22 cellular contexts compared by ENCODE assay signal in genomic region chrX:150416469-150416868, GRCh38. TPM values are rescaled to one million over a fixed set of nuclear protein-coding genes. Genes with fewer than 3 reads are reported as not detected.
DNase-seq lines count a peak whose midpoint lies in the region; ATAC-seq, FAIRE-seq and TF ChIP-seq lines count a peak whose summit lies in the region.
"Had no signal": no experiment of that assay in that cellular context is flagged by ENCODE, and none has a peak within 500 bp of the region (broad histone marks: within the 10 kb centered on the region; RNA-seq: fewer than 3 reads in every experiment).

No MANE protein-coding gene starts in this region.

- H3K27ac ChIP-seq in endothelial cell of umbilical vein (ENCODE audit: insufficient read depth, low read depth, low read length), result no peak overlapping the region
- no peak overlapping the region for H3K27ac ChIP-seq in A673 (ENCODE audit: low read depth, low read length, poor library complexity, severe bottlenecking)
- H3K27ac ChIP-seq: 22Rv1; A549; BLaER1 treated with 17β-estradiol and CSF1 and Interleukin-3, amounts not matched to agents 10 nM and 100 nM; C4-2B had no signal

- POLR2A ChIA-PET in endothelial cell of umbilical vein (lab: Charles Lee), result no interaction called here
- POLR2A ChIA-PET in A673 (lab: Charles Lee; ENCODE audit: low non-redundant PET), result no interaction called here

- H3K27me3 ChIP-seq in endothelial cell of umbilical vein (ENCODE audit: control insufficient read depth in 2 of 2, insufficient read depth in 2 of 2, low read length in 2 of 2), result no peaks in the 10 kb centered on the region
- H3K27me3 ChIP-seq in A673 (replicated peaks; ENCODE audit: insufficient read depth, low read depth, low read length, poor library complexity), result no peaks in the 10 kb centered on the region
- H3K27me3 ChIP-seq: BLaER1 treated with 17β-estradiol and CSF1 and Interleukin-3, amounts not matched to agents 10 nM and 100 nM had no signal

- intact Hi-C loops in endothelial cell of umbilical vein (cut with micrococcal nuclease), result no loop called here
- intact Hi-C loops in A673 (cut with micrococcal nuclease; ENCODE audit: unreplicated experiment), result no loop called here
- intact Hi-C loops in left ventricle myocardium superior (cut with micrococcal nuclease), result no loop called here

- H3K9me1 ChIP-seq in endothelial cell of umbilical vein (replicated peaks; ENCODE audit: control insufficient read depth, extremely low read depth, insufficient read depth, low read length), result no peaks in the 10 kb centered on the region

- no peak overlapping the region for H3K4me2 ChIP-seq in endothelial cell of umbilical vein (ENCODE audit: insufficient read depth, low read length)
- H3K4me2 ChIP-seq: A549; BLaER1 treated with 17β-estradiol and CSF1 and Interleukin-3, amounts not matched to agents 10 nM and 100 nM had no signal

- CTCF ChIA-PET in endothelial cell of umbilical vein (lab: Charles Lee) (no interaction called here), A673 (lab: Charles Lee) (no interaction called here)

- no peak overlapping the region for H3K4me3 ChIP-seq in AG10803 (ENCODE audit: low read length)
- no peak overlapping the region for H3K4me3 ChIP-seq in endothelial cell of umbilical vein (replicated peaks in 1 of 3; ENCODE audit: insufficient read depth in 1 of 3, low read depth in 1 of 3, low read length in 3 of 3)
- no peak overlapping the region for H3K4me3 ChIP-seq in A673 (ENCODE audit: low read depth, low read length, poor library complexity, severe bottlenecking)
- H3K4me3 ChIP-seq: A549; BLaER1 treated with 17β-estradiol and CSF1 and Interleukin-3, amounts not matched to agents 10 nM and 100 nM had no signal

- H3K4me1 ChIP-seq in endothelial cell of umbilical vein (ENCODE audit: control insufficient read depth, extremely low read depth, insufficient read depth, low read length) (no peaks in the 10 kb centered on the region), A673 (ENCODE audit: insufficient read depth, low read length, poor library complexity, severe bottlenecking) (no peaks in the 10 kb centered on the region)
- H3K4me1 ChIP-seq: A549, Caco-2 had no signal

- H3K36me3 ChIP-seq in endothelial cell of umbilical vein (ENCODE audit: control insufficient read depth in 2 of 2, extremely low read depth in 1 of 2, insufficient read depth in 2 of 2, low read length in 2 of 2) (no peaks in the 10 kb centered on the region), A673 (ENCODE audit: insufficient read depth, low read length, poor library complexity, severe bottlenecking) (no peaks in the 10 kb centered on the region)
- H3K36me3 ChIP-seq: BLaER1 treated with 17β-estradiol and CSF1 and Interleukin-3, amounts not matched to agents 10 nM and 100 nM had no signal

- dilution Hi-C loops in endothelial cell of umbilical vein (cut with MboI; ENCODE audit: extremely low pct_ligation_motif_present, low sequenced_read_pairs), result no loop called here

- H3K9ac ChIP-seq in endothelial cell of umbilical vein (replicated peaks; ENCODE audit: extremely low read depth, insufficient read depth, low read length), result no peak overlapping the region
- H3K9ac ChIP-seq: BLaER1 treated with 17β-estradiol and CSF1 and Interleukin-3, amounts not matched to agents 10 nM and 100 nM had no signal

- H2AFZ ChIP-seq in endothelial cell of umbilical vein (ENCODE audit: low read depth, low read length), result no peak overlapping the region

- no TSS peak for BruUV-seq in endothelial cell of umbilical vein (replicated peaks; lab: Mats Ljungman, UMichigan)
- no TSS peak for BruUV-seq in A673 (replicated peaks; lab: Mats Ljungman, UMichigan)

- DNase-seq in AG10803 (ENCODE audit: low read depth), result peak; percentile 11
- peak; percentile 9 for DNase-seq in endothelial cell of umbilical vein (ENCODE audit: low read depth, low spot score)
- DNase-seq in NCI-H446 treated with DMSO at 0.1 percent for 48 hours (lab: John Stamatoyannopoulos, UW), result no peak
- no peak for DNase-seq in A673 (ENCODE audit: low spot score)
- no peak for DNase-seq in left ventricle myocardium superior
- DNase-seq: ACHN; AML-193; Caco-2; Calu3; CD4-positive, alpha-beta T cell; CD8-positive, alpha-beta T cell; DMS79 treated with DMSO at 0.1 percent for 48 hours; GF-D8 had no signal

- H4K20me1 ChIP-seq in endothelial cell of umbilical vein (replicated peaks; ENCODE audit: control insufficient read depth, extremely low read depth, insufficient read depth, low read length), result no peaks in the 10 kb centered on the region
- H4K20me1 ChIP-seq: BLaER1 treated with 17β-estradiol and CSF1 and Interleukin-3, amounts not matched to agents 10 nM and 100 nM had no signal

- no peak for FAIRE-seq in endothelial cell of umbilical vein (lab: Jason Lieb, UNC)
- FAIRE-seq: D721Med, G401.6, GM12891, GM19239 had no signal

- TF ChIP-seq POLR2A in endothelial cell of umbilical vein (IDR thresholded peaks at IDR 0.05; ENCODE audit: low read depth, low read length), result no peak

- no peak for TF ChIP-seq CTCF in AG10803 (conservative IDR thresholded peaks at IDR 0.05; ENCODE audit: low read length)
- TF ChIP-seq CTCF in endothelial cell of umbilical vein (IDR thresholded peaks at IDR 0.05; ENCODE audit: extremely low read depth in 1 of 2, insufficient read depth in 1 of 2, low read depth in 1 of 2, low read length in 2 of 2), result no peak
- TF ChIP-seq CTCF in A673 (conservative IDR thresholded peaks at IDR 0.05; ENCODE audit: low read depth, low read length), result no peak

- ATAC-seq in SK-N-SH treated with all-trans-retinoic acid at 6 μM for 48 hours (no peak), left ventricle myocardium superior (no peak)
- ATAC-seq: A549; CD8-positive, alpha-beta T cell had no signal

- H3K9me3 ChIP-seq in endothelial cell of umbilical vein (replicated peaks; ENCODE audit: control insufficient read depth, insufficient read depth, low read length) (no peaks in the 10 kb centered on the region), A673 (ENCODE audit: low read depth, low read length, poor library complexity, severe bottlenecking) (no peaks in the 10 kb centered on the region)
- H3K9me3 ChIP-seq: A549, Caco-2 had no signal

- H3K79me2 ChIP-seq in endothelial cell of umbilical vein (ENCODE audit: control insufficient read depth, insufficient read depth, low read length), result no peaks in the 10 kb centered on the region

TF ChIP-seq in SK-N-SH treated with all-trans-retinoic acid at 6 μM for 48 hours, 23 proteins besides CTCF, POLR2A, EP300 and RAD21:
- TF ChIP-seq ISL1 (CRISPR knock-in tag; IDR thresholded peaks at IDR 0.05) (peak; percentile 28; the same call in 1 of the 2 replicates), ZC3H10 (CRISPR knock-in tag; IDR thresholded peaks at IDR 0.05) (no peak), CSDC2 (CRISPR knock-in tag; IDR thresholded peaks at IDR 0.05) (no peak)

TF ChIP-seq in endothelial cell of umbilical vein, 7 proteins besides CTCF, POLR2A, EP300 and RAD21:
- TF ChIP-seq MYC (IDR thresholded peaks at IDR 0.05; ENCODE audit: low read depth, low read length), result no peak
- no peak for TF ChIP-seq POLR2AphosphoS5 (IDR thresholded peaks at IDR 0.05; ENCODE audit: insufficient read depth, low read depth, low read length)
- no peak for TF ChIP-seq FOS (IDR thresholded peaks at IDR 0.05; ENCODE audit: borderline replicate concordance, insufficient read depth, low read length)
- no peak for TF ChIP-seq EZH2 (IDR thresholded peaks at IDR 0.05; ENCODE audit: borderline replicate concordance, low read depth, low read length, severe bottlenecking)
- no peak for TF ChIP-seq MAX (IDR thresholded peaks at IDR 0.05; ENCODE audit: insufficient read depth, insufficient read length)
- TF ChIP-seq GATA2 (IDR thresholded peaks at IDR 0.05; ENCODE audit: insufficient read depth, insufficient read length, low read depth, low read length), result no peak
- TF ChIP-seq JUN (IDR thresholded peaks at IDR 0.05; ENCODE audit: borderline replicate concordance, insufficient read depth, insufficient read length, low read depth), result no peak

RNA-seq across cellular contexts. Expression of gene MAMLD1, which starts 53.4 kb away (rescaled TPM):
- 5.6 and 5.7 TPM in 2 replicates for total RNA-seq in endothelial cell of umbilical vein
- polyA plus RNA-seq in endothelial cell of umbilical vein, result 2.5 and 2.8 TPM in 2 replicates
- polyA plus RNA-seq in endothelial cell of umbilical vein (2011; cell fraction: cytosol; rRNA removed), result 1.6 TPM in 2 replicates
- polyA plus RNA-seq in endothelial cell of umbilical vein (2011; cell fraction: nucleus; rRNA removed), result 8.5 and 9.0 TPM in 2 replicates
- 1.7 TPM in 2 replicates for polyA plus RNA-seq in endothelial cell of umbilical vein (2012)
- 1.6 and 1.9 TPM in 2 replicates for polyA minus RNA-seq in endothelial cell of umbilical vein
- polyA minus RNA-seq in endothelial cell of umbilical vein (2011; cell fraction: cytosol; rRNA and poly(A)+ RNA removed), result 3.2 TPM
- 3.6 and 5.0 TPM in 2 replicates for polyA minus RNA-seq in endothelial cell of umbilical vein (2011; cell fraction: nucleus; rRNA and poly(A)+ RNA removed)
- total RNA-seq in A673 (2021), result 3.2 and 4.0 TPM in 2 replicates
- 2.3 TPM for total RNA-seq in left ventricle myocardium superior
- total RNA-seq: Caco-2 had no signal

Comparison
In these comparisons a context has a peak if more than half of its experiments do, and no peak if none do; other contexts are left out.
1. DNase-seq: peak in AG10803 (single experiment) and endothelial cell of umbilical vein (single experiment); none in NCI-H446 treated with DMSO at 0.1 percent for 48 hours (single experiment), A673 (single experiment) and left ventricle myocardium superior (single experiment).